Comparison of ENCODE assay signal across 8 cellular contexts in the genomic region with DNA sequence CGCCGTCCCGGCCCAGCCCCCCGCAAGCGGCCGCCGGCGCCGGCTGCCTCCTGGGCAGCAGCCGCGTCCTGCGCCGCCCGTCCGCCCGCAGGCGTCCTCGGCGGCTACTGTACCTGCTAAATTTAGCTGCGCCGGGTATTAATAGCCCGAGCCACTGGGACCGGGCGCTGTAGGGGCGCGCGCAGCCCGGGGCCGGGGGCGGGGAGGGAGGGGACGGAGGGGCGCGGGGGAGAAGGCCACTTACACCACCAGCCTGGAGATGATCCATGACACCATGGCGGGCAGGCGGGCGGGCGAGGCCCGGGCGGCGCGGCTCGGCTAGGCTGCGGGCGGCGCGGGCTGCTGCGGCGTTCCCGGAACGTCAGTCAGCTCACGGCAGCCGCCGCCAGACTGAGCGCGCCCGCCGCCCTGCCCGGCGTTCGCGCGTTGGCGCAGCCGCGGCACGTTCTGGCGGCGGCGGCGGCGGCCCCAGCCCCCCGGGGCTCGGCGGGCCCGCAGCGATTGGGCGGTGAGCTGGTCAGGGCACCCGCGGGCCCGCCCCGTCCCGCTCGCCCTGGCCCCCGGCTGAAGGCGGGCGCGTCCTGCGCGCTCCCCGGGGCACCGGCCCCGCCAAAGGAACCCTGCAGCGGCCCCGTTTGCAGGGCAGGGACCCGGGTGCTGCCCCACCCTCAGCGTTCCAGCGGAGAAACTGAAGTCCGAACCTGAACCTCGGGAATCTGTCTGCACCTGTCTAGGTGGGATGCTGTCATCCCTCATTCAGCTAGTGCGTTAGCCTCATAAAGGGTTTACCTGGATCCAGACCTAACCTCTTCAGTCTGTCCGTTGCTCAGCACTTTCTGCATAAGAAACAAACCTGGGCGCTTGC. TPM values are rescaled to one million over a fixed set of nuclear protein-coding genes. Genes with fewer than 3 reads are reported as not detected.
DNase-seq lines count a peak whose midpoint lies in the region; ATAC-seq, FAIRE-seq and TF ChIP-seq lines count a peak whose summit lies in the region.

A gene with protein sequence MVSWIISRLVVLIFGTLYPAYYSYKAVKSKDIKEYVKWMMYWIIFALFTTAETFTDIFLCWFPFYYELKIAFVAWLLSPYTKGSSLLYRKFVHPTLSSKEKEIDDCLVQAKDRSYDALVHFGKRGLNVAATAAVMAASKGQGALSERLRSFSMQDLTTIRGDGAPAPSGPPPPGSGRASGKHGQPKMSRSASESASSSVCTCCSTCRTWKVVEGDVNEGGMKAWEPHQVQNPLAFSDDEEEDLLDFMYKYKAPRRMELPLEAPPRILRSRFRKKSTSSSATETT (minus strand): TSS at position 392 of the 865 bp plus-strand sequence. CDS start 116 bp downstream, at position 276.

- peaks cover 15% of the 10 kb centered on the region for H3F3A ChIP-seq in neural progenitor cell (ENCODE audit: low read depth)

- DNase-seq in D341Med (ENCODE audit: low spot score) (peak; percentile 88), HL-60 (ENCODE audit: low read depth in 1 of 2, low spot score in 1 of 2) (peak; percentile 8), activated T-cell treated with anti-CD3 and anti-CD28 coated beads for 48 hours (ENCODE audit: low read depth) (peak; percentile 20), frontal cortex (ENCODE audit: low spot score in 2 of 2) (peak; percentile 62 to 65), neural progenitor cell (ENCODE audit: low spot score) (peak; percentile 81), NOMO-1 treated with DMSO at 0.1 percent for 48 hours (lab: John Stamatoyannopoulos, UW; ENCODE audit: unreplicated experiment) (no peak)

- no peaks in the 10 kb centered on the region for H3K79me2 ChIP-seq in neural progenitor cell (ENCODE audit: low read depth)

- FAIRE-seq in frontal cortex (lab: Jason Lieb, UNC), result no peak

- peaks cover 40% of the 10 kb centered on the region for H3K27me3 Mint-ChIP-seq in neural progenitor cell (ENCODE audit: insufficient read depth, low read depth)

- peak within 1 kb of the TSS; percentile 100 for H3K4me2 ChIP-seq in neural progenitor cell

- H2AFZ ChIP-seq in neural progenitor cell (replicated peaks), result peak within 1 kb of the TSS; percentile 82

- no peaks in the 10 kb centered on the region for H3K36me3 Mint-ChIP-seq in neural progenitor cell

- peak within 1 kb of the TSS; percentile 75 for H3K27ac Mint-ChIP-seq in neural progenitor cell

- H3K27me3 ChIP-seq in HL-60 (ENCODE audit: insufficient read depth, poor library complexity, severe bottlenecking), result peaks cover 40% of the 10 kb centered on the region
- H3K27me3 ChIP-seq in neural progenitor cell, result peaks cover 96% of the 10 kb centered on the region

- no peak within 1 kb of the TSS for H3K9ac ChIP-seq in neural progenitor cell

- no peak for ATAC-seq in GM18517 (IDR thresholded peaks at IDR 0.05; ENCODE audit: unreplicated experiment)
- no peak for ATAC-seq in HG02571 (IDR thresholded peaks at IDR 0.05; ENCODE audit: unreplicated experiment)

- H4K20me1 ChIP-seq in neural progenitor cell (ENCODE audit: low read depth), result peaks cover 16% of the 10 kb centered on the region

- H3K9me3 Mint-ChIP-seq in neural progenitor cell, result peaks cover 18% of the 10 kb centered on the region

- no peaks in the 10 kb centered on the region for H3K36me3 ChIP-seq in neural progenitor cell

- TF ChIP-seq CTCF in HL-60 (IDR thresholded peaks at IDR 0.05; ENCODE audit: insufficient read depth, low read length) (no peak), neural progenitor cell (IDR thresholded peaks at IDR 0.05) (no peak)

- H3K4me3 ChIP-seq in HL-60 (replicated peaks; ENCODE audit: insufficient read depth, low read length) (peak within 1 kb of the TSS; percentile 34), neural progenitor cell (peak within 1 kb of the TSS; percentile 68)

- H3K4me3 Mint-ChIP-seq in neural progenitor cell, result peak within 1 kb of the TSS; percentile 92

- H3K9me3 ChIP-seq in neural progenitor cell (ENCODE audit: low read depth), result no peaks in the 10 kb centered on the region

- H3K4me1 Mint-ChIP-seq in neural progenitor cell, result peaks cover 23% of the 10 kb centered on the region

- H3K27ac ChIP-seq in HL-60 (replicated peaks) (no peak within 1 kb of the TSS), neural progenitor cell (no peak within 1 kb of the TSS)

- H3K4me1 ChIP-seq in neural progenitor cell, result peaks cover 16% of the 10 kb centered on the region

RNA-seq across cellular contexts. Expression of the gene that starts here (rescaled TPM):
- total RNA-seq in frontal cortex (147 TPM), neural progenitor cell (ENCODE audit: low replicate concordance) (0.88 and 0.93 TPM in 2 replicates)

Comparison
In these comparisons a context has a peak if more than half of its experiments do, and no peak if none do; other contexts are left out.
1. RNA of the gene that starts here (total RNA-seq): 147 TPM in frontal cortex (single experiment); 0.88 to 0.93 TPM in neural progenitor cell; every median in the first group is over 10 times any median in the second.
2. Peak in DNase-seq, H3K4me3 ChIP-seq and H3K4me2 ChIP-seq in neural progenitor cell; RNA of the gene not detected or under 1 TPM.